In the genomic region with DNA sequence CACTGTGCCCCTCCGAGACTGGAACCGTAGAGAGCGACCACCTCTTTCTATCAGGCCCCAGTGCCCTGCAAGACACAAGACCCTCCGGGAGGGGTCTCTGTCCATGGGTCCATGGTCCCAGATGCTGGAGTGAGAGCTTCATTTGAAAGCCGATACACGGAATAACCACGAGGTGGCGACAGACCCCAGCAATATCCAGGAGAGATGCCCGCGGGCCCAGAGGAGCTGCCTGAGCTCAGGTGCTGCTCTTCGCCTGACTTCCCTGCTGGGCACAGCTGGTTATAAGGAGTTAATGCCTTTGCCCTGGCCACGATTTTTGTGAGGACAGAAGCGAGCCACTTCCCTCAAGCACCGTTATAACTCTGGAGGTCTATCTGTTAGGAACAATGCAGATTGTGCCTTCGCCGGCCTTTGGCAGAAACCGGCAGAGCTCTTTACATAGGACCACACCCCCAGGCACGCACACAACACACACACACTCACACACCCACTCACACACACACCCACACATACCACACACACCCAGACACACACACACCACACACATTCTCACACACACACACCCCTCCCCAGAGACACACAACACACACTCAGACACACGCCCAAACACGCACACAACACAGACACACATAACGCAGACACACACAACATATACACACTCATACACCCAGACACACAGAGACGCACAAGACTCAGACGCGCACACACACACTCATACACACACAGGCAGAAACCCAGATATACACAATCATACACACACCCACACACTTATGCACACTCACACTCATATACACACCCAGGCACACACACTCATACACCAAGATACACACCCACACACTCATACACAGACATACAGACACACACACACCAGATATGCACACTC, we compare ENCODE assay signal across 8 cellular contexts.
A peak's percentile ranks its signal among the peaks of the same experiment; 100 is the strongest.
DNase-seq lines count a peak whose midpoint lies in the region; ATAC-seq and TF ChIP-seq lines count a peak whose summit lies in the region.

No MANE protein-coding gene starts in this region.

- TF ChIP-seq CTCF in fibroblast of pulmonary artery (IDR thresholded peaks at IDR 0.05; ENCODE audit: low read length, missing control alignments), result peak; percentile 82
- peak; percentile 91 for TF ChIP-seq CTCF in osteocyte (IDR thresholded peaks at IDR 0.05)
- TF ChIP-seq CTCF in vagina (IDR thresholded peaks at IDR 0.05), result peak; percentile 41 to 73 (median 61)

- H3K4me1 Mint-ChIP-seq in osteocyte (ENCODE audit: unreplicated experiment), result peaks cover 2% of the 10 kb centered on the region

- intact Hi-C loops in vagina (cut with DNase I), result no loop called here

- no peaks in the 10 kb centered on the region for H3K9me3 Mint-ChIP-seq in osteocyte (ENCODE audit: unreplicated experiment)

- ATAC-seq in GM19468 (IDR thresholded peaks at IDR 0.05; ENCODE audit: extremely low read depth, unreplicated experiment), result peak; percentile 44

- no peak overlapping the region for H3K4me3 Mint-ChIP-seq in osteocyte (ENCODE audit: unreplicated experiment)

- H3K27me3 Mint-ChIP-seq in osteocyte (ENCODE audit: unreplicated experiment), result no peaks in the 10 kb centered on the region

- H3K4me3 ChIP-seq in fibroblast of pulmonary artery (replicated peaks; ENCODE audit: low read depth, low read length), result no peak overlapping the region
- no peak overlapping the region for H3K4me3 ChIP-seq in vagina

- H3K27me3 ChIP-seq in vagina, result no peaks in the 10 kb centered on the region

- no peaks in the 10 kb centered on the region for H3K4me1 ChIP-seq in vagina

- H3K36me3 Mint-ChIP-seq in osteocyte (ENCODE audit: unreplicated experiment), result no peaks in the 10 kb centered on the region

- H3K27ac ChIP-seq in vagina, result no peak overlapping the region

- H3K36me3 ChIP-seq in vagina, result no peaks in the 10 kb centered on the region

- DNase-seq in C1 segment of cervical spinal cord (lab: John Stamatoyannopoulos, UW) (peak in 9 of 14 donors; percentile 4 to 58 (median 31)), LHCN-M2 (ENCODE audit: low read depth) (peak; percentile 51), RKO (ENCODE audit: low spot score) (peak; percentile 50), activated T-helper 1 cell treated with Interleukin-2 at 50 U/mL for 16 hours (ENCODE audit: low read depth) (peak; percentile 9), fibroblast of pulmonary artery (ENCODE audit: low read depth) (peak; percentile 66), osteocyte (ENCODE audit: extremely low spot score, unreplicated experiment) (peak; percentile 89), vagina (ENCODE audit: extremely low spot score in 2 of 2) (no peak)

- H3K9me3 ChIP-seq in vagina, result no peaks in the 10 kb centered on the region

- no peak overlapping the region for H3K27ac Mint-ChIP-seq in osteocyte (ENCODE audit: unreplicated experiment)

- no peak for TF ChIP-seq POLR2A in vagina (IDR thresholded peaks at IDR 0.05)

Comparison
In these comparisons a context has a peak if more than half of its experiments do, and no peak if none do; other contexts are left out.
1. DNase-seq: peak in C1 segment of cervical spinal cord (9 of 14), LHCN-M2 (single experiment), RKO (single experiment), activated T-helper 1 cell treated with Interleukin-2 at 50 U/mL for 16 hours (single experiment), fibroblast of pulmonary artery (single experiment) and osteocyte (single experiment); none in vagina (0 of 2).
2. Peak in every context shown above with its lines, with median percentiles within 50 percentile points of each other: CTCF ChIP-seq.